24 cellular contexts compared by ENCODE assay signal in genomic region chr6:116015983-116016382, GRCh38. TPM values are rescaled to one million over a fixed set of nuclear protein-coding genes. Genes with fewer than 3 reads are reported as not detected.
DNase-seq lines count a peak whose midpoint lies in the region; ATAC-seq and TF ChIP-seq lines count a peak whose summit lies in the region.
"Had no signal": no experiment of that assay in that cellular context is flagged by ENCODE, and none has a peak within 500 bp of the region (broad histone marks: within the 10 kb centered on the region; RNA-seq: fewer than 3 reads in every experiment).

No MANE protein-coding gene starts in this region.

- POLR2A ChIA-PET in RWPE1 (lab: Yijun Ruan, JAX; ENCODE audit: low non-redundant PET), result no interaction called here

- intact Hi-C loops in right lobe of liver (cut with DNase I) (no loop called here), tibial artery (cut with DNase I; ENCODE audit: low total_unique reads) (no loop called here)

- peak overlapping the region; percentile 97 for H3K27ac ChIP-seq in caudate nucleus (ENCODE audit: low read depth, low read length)
- peak overlapping the region in 2 of 3 donors; percentile 75 to 83 for H3K27ac ChIP-seq in right lobe of liver
- peak overlapping the region; percentile 33 to 69 for H3K27ac ChIP-seq in tibial artery
- no peak overlapping the region for H3K27ac ChIP-seq in RWPE1
- H3K27ac ChIP-seq: psoas muscle, sigmoid colon, uterus, WERI-Rb-1 had no signal

- no peaks in the 10 kb centered on the region for H3K36me3 ChIP-seq in right lobe of liver
- H3K36me3 ChIP-seq in tibial artery, result no peaks in the 10 kb centered on the region
- H3K36me3 ChIP-seq: sigmoid colon, uterus, WERI-Rb-1 had no signal

- TF ChIP-seq CTCF in right lobe of liver (IDR thresholded peaks at IDR 0.05) (no peak), tibial artery (IDR thresholded peaks at IDR 0.05) (no peak), RWPE1 (conservative IDR thresholded peaks at IDR 0.05; ENCODE audit: low read depth) (no peak)

- no peak for TF ChIP-seq POLR2A in right lobe of liver (IDR thresholded peaks at IDR 0.05)

- H3K4me1 ChIP-seq in right lobe of liver (peaks cover 0 to 87% (median 27%) of the 10 kb centered on the region in 4 donors), tibial artery (peaks cover 0 to 93% (median 40%) of the 10 kb centered on the region in 4 donors)
- H3K4me1 ChIP-seq: psoas muscle, uterus had no signal

- H3K27me3 ChIP-seq in right lobe of liver, result no peaks in the 10 kb centered on the region
- no peaks in the 10 kb centered on the region for H3K27me3 ChIP-seq in tibial artery
- H3K27me3 ChIP-seq: sigmoid colon, uterus had no signal

- H3K9me3 ChIP-seq in right lobe of liver (no peaks in the 10 kb centered on the region), tibial artery (no peaks in the 10 kb centered on the region)
- H3K9me3 ChIP-seq: psoas muscle, sigmoid colon, uterus had no signal

- DNase-seq in NCI-H69 (lab: John Stamatoyannopoulos, UW), result peak; percentile 15
- DNase-seq in caudate nucleus (lab: John Stamatoyannopoulos, UW), result no peak
- no peak for DNase-seq in right lobe of liver
- no peak for DNase-seq in tibial artery
- DNase-seq in RWPE1 (ENCODE audit: low spot score), result no peak
- DNase-seq: activated CD4-positive, alpha-beta T cell treated with anti-CD3 and anti-CD28 coated beads for 4 hours; activated CD8-positive, alpha-beta memory T cell treated with anti-CD3 and anti-CD28 coated beads for 24 hours; amygdala; DMS79; effector memory CD8-positive, alpha-beta T cell; GDM1; psoas muscle; sigmoid colon; stimulated activated CD4-positive, alpha-beta T cell treated with anti-CD3 and anti-CD28 coated beads, Interleukin-4, amount 100 ng/mL, for 24 hours; T1000; uterus; WERI-Rb-1 had no signal

- H3K4me3 ChIP-seq in right lobe of liver (no peak overlapping the region), tibial artery (no peak overlapping the region)
- H3K4me3 ChIP-seq: GM23338, lung, psoas muscle, sigmoid colon, uterus had no signal

- CTCF ChIA-PET in RWPE1 (lab: Yijun Ruan, JAX), result no interaction called here

- ATAC-seq in right lobe of liver, result peak in 3 of 4 donors; percentile 9 to 47 (median 36)
- ATAC-seq in HG02642 (IDR thresholded peaks at IDR 0.05; ENCODE audit: poor library complexity, unreplicated experiment), result no peak
- ATAC-seq in HG03520 (IDR thresholded peaks at IDR 0.05; ENCODE audit: unreplicated experiment), result no peak
- ATAC-seq: activated naive CD4-positive, alpha-beta T cell treated with anti-CD3 and anti-CD28 coated beads, Interleukin-2, amount 50 U/mL, for 72 hours; effector memory CD8-positive, alpha-beta T cell; GM23338; natural killer cell treated with Interleukin-12 subunit alpha and Interleukin-12 subunit beta and Interleukin-15 and Interleukin-18, amount 100 ng/mL, for 72 hours; psoas muscle had no signal

RNA-seq across cellular contexts. Expression of gene FRK, which starts 44.7 kb away (rescaled TPM):
- 10 to 100 TPM in 4 of 6 experiments, 1 to 10 TPM in 2; 8.4 to 14.1 (median 11.9) TPM for total RNA-seq in right lobe of liver
- total RNA-seq: mononuclear cell had no signal

Comparison
In these comparisons a context has a peak if more than half of its experiments do, and no peak if none do; other contexts are left out.
1. ATAC-seq: peak in right lobe of liver (3 of 4); none in HG02642 (single experiment) and HG03520 (single experiment).